ENCODE assay signal across 1 cellular context in genomic region chr3:87789049-87789448, GRCh38. TPM values are rescaled to one million over a fixed set of nuclear protein-coding genes. Genes with fewer than 3 reads are reported as not detected.
"Had no signal": no experiment of that assay in that cellular context is flagged by ENCODE, and none has a peak within 500 bp of the region (broad histone marks: within the 10 kb centered on the region; RNA-seq: fewer than 3 reads in every experiment).

No MANE protein-coding gene starts in this region.

RNA-seq across cellular contexts. Expression of gene HTR1F, which starts 3.5 kb away (rescaled TPM):
- total RNA-seq: vagina had no signal
